9 cellular contexts compared by ENCODE assay signal in the genomic region with DNA sequence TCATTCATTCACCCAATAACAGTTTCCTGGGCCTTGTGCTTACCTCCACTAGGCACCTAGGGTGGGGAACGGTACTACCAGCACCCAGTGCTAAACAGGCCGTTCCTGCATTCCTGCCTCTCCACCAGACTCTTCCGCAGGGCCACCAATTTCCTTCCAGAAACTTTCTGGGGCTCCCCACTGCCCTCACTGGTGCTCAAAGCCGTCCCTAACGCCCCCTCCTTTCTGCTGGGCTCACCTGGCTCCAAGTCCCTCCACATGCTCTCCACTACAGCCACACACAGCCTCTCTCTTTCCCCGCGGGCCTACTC. TPM values are rescaled to one million over a fixed set of nuclear protein-coding genes. Genes with fewer than 3 reads are reported as not detected.
DNase-seq lines count a peak whose midpoint lies in the region; ATAC-seq, FAIRE-seq and TF ChIP-seq lines count a peak whose summit lies in the region.
"Had no signal": no experiment of that assay in that cellular context is flagged by ENCODE, and none has a peak within 500 bp of the region (broad histone marks: within the 10 kb centered on the region; RNA-seq: fewer than 3 reads in every experiment).

No MANE protein-coding gene starts in this region.

- no peak for ATAC-seq in heart left ventricle
- ATAC-seq in lower lobe of right lung = no peak
- no peak for ATAC-seq in HG03520 (IDR thresholded peaks at IDR 0.05; ENCODE audit: unreplicated experiment)

- intact Hi-C loops in heart left ventricle (cut with DNase I) (loop anchor here in 7 of 10 donors (5.0 to 10.0 kb wide), 6 partner anchors 33 to 189 kb away; partner anchors contain the start of genes TRAF1 (in 2 of the 7), MEGF9 (in 1 of the 7) and PSMD5 (in 1 of the 7)), cardiac septum (cut with DNase I) (loop anchor here (5.0 kb wide), 1 partner anchor 33 kb away; the partner anchor contains the start of gene PSMD5), lower lobe of right lung (cut with DNase I) (no loop called here)

- peak overlapping the region; percentile 70 for H2AFZ ChIP-seq in astrocyte (ENCODE audit: low read depth, low read length)

- peak overlapping the region; percentile 82 for H3K4me2 ChIP-seq in astrocyte (ENCODE audit: low read length)

- peaks cover 3% of the 10 kb centered on the region for H3K27me3 Mint-ChIP-seq in astrocyte (ENCODE audit: low read depth, unreplicated experiment)

- no peaks in the 10 kb centered on the region for H3K9me3 ChIP-seq in heart left ventricle
- H3K9me3 ChIP-seq in astrocyte (ENCODE audit: insufficient read depth, low read depth, low read length) = no peaks in the 10 kb centered on the region
- no peaks in the 10 kb centered on the region for H3K9me3 ChIP-seq in lower lobe of right lung

- peaks cover 11% of the 10 kb centered on the region for H3K4me1 Mint-ChIP-seq in astrocyte (ENCODE audit: low read depth, unreplicated experiment)

- no peaks in the 10 kb centered on the region for H4K20me1 ChIP-seq in astrocyte (ENCODE audit: insufficient read depth, low read length)

- H3K9me3 Mint-ChIP-seq in astrocyte (ENCODE audit: unreplicated experiment) = peaks cover 1% of the 10 kb centered on the region

- H3K4me3 ChIP-seq in heart left ventricle (peak overlapping the region in 10 of 12 donors; percentile 56 to 86 (median 77)), astrocyte (ENCODE audit: insufficient read depth, low read depth, low read length) (peak overlapping the region; percentile 56), lower lobe of right lung (peak overlapping the region; percentile 82), urinary bladder (ENCODE audit: low read depth, low read length) (no peak overlapping the region)

- TF ChIP-seq CTCF in heart left ventricle (IDR thresholded peaks at IDR 0.05) = no peak
- TF ChIP-seq CTCF in astrocyte (IDR thresholded peaks at IDR 0.05; ENCODE audit: insufficient read depth, low read depth, low read length) = no peak
- no peak for TF ChIP-seq CTCF in lower lobe of right lung (IDR thresholded peaks at IDR 0.05)

- H3K27ac ChIP-seq in heart left ventricle (peak overlapping the region; percentile 82 to 97 (median 92)), astrocyte (ENCODE audit: low read depth, low read length) (peak overlapping the region; percentile 51), lower lobe of right lung (peak overlapping the region; percentile 89), urinary bladder (ENCODE audit: low read depth) (peak overlapping the region; percentile 95)

- H3K27me3 ChIP-seq in heart left ventricle (no peaks in the 10 kb centered on the region), astrocyte (ENCODE audit: insufficient read depth, low read length) (no peaks in the 10 kb centered on the region), lower lobe of right lung (ENCODE audit: low read depth) (no peaks in the 10 kb centered on the region)

- peaks cover 5% of the 10 kb centered on the region for H3K36me3 Mint-ChIP-seq in astrocyte (ENCODE audit: low read depth, unreplicated experiment)

- peaks cover 21% of the 10 kb centered on the region for H3K79me2 ChIP-seq in astrocyte (ENCODE audit: insufficient read depth, low read length)

- WGBS in heart left ventricle, 4 donors = 69 to 78% (median 70%) methylated on average over 7 of the region's 7 CpGs
- WGBS in urinary bladder = 58% methylated on average over 7 of the region's 7 CpGs

- no peak for TF ChIP-seq POLR2A in heart left ventricle (IDR thresholded peaks at IDR 0.05)

- peak overlapping the region; percentile 80 for H3K4me3 Mint-ChIP-seq in astrocyte (ENCODE audit: unreplicated experiment)

- no peak for DNase-seq in heart left ventricle
- no peak for DNase-seq in cardiac septum (ENCODE audit: low spot score)
- DNase-seq in astrocyte (ENCODE audit: low read depth) = no peak
- DNase-seq in lower lobe of right lung = no peak
- DNase-seq in DMS114 treated with DMSO at 0.1 percent for 48 hours (lab: John Stamatoyannopoulos, UW; ENCODE audit: unreplicated experiment) = no peak
- no peak for DNase-seq in activated CD4-positive, alpha-beta T cell treated with anti-CD3 and anti-CD28 coated beads, Interleukin-2, amount 50 U/mL, for 4 hours
- DNase-seq: NCI-H187 treated with DMSO at 0.1 percent for 48 hours had no signal

- H3K9ac ChIP-seq in astrocyte (ENCODE audit: low read length) = peak overlapping the region; percentile 88

- H3K4me1 ChIP-seq in heart left ventricle (peaks cover 0 to 20% (median 6%) of the 10 kb centered on the region in 12 donors), astrocyte (ENCODE audit: insufficient read depth, low read length) (peaks cover 27% of the 10 kb centered on the region), lower lobe of right lung (peaks cover 12% of the 10 kb centered on the region), urinary bladder (ENCODE audit: insufficient read depth) (no peaks in the 10 kb centered on the region)

- no peak for FAIRE-seq in astrocyte (lab: Jason Lieb, UNC)

- no peak overlapping the region for H3K27ac Mint-ChIP-seq in astrocyte (ENCODE audit: unreplicated experiment)

- H3K36me3 ChIP-seq in heart left ventricle = peaks cover 0 to 23% (median 4%) of the 10 kb centered on the region in 9 donors
- H3K36me3 ChIP-seq in astrocyte (ENCODE audit: insufficient read depth, low read length) = peaks cover 6% of the 10 kb centered on the region
- H3K36me3 ChIP-seq in lower lobe of right lung = peaks cover 12% of the 10 kb centered on the region
- no peaks in the 10 kb centered on the region for H3K36me3 ChIP-seq in urinary bladder (ENCODE audit: insufficient read depth)

RNA-seq across cellular contexts. Expression of gene PHF19, which starts 1.4 kb away (rescaled TPM):
- total RNA-seq in heart left ventricle (10 to 100 TPM in 8 of 9 donors, 1 to 10 TPM in 1; 9.6 to 28.0 (median 12.5) TPM), cardiac septum (15.3 TPM), astrocyte (18.0 and 19.5 TPM in 2 replicates), lower lobe of right lung (24.4 TPM), urinary bladder (36.6 TPM)
- polyA plus RNA-seq in heart left ventricle (10 to 100 TPM; 11.0 to 15.4 TPM), urinary bladder (44.6 TPM)

RNA-seq across cellular contexts. Expression of gene PSMD5, which starts 32.9 kb away (rescaled TPM):
- 10 to 100 TPM; 10.2 to 17.9 (median 13.4) TPM for total RNA-seq in heart left ventricle
- polyA plus RNA-seq in heart left ventricle = 10 to 100 TPM in 1 of 2 donors, 1 to 10 TPM in 1; 4.8 to 16.5 TPM
- 13.5 TPM for total RNA-seq in cardiac septum
- 66.2 and 78.1 TPM in 2 replicates for total RNA-seq in astrocyte
- total RNA-seq in lower lobe of right lung = 34.1 TPM
- total RNA-seq in urinary bladder = 38.0 TPM
- polyA plus RNA-seq in urinary bladder = 27.6 TPM

RNA-seq across cellular contexts. Expression of gene TRAF1, which starts 51.0 kb away (rescaled TPM):
- total RNA-seq in heart left ventricle = 1 to 10 TPM in 7 of 9 donors, under 1 TPM in 2; 0.93 to 7.8 (median 1.8) TPM
- polyA plus RNA-seq in heart left ventricle = 1 to 10 TPM; 1.7 to 2.4 TPM
- total RNA-seq in cardiac septum = 2.4 TPM
- 4.2 and 4.7 TPM in 2 replicates for total RNA-seq in astrocyte
- 5.8 TPM for total RNA-seq in lower lobe of right lung
- total RNA-seq in urinary bladder = 4.5 TPM
- polyA plus RNA-seq in urinary bladder = 5.3 TPM
